Comparison of ENCODE assay signal across 21 cellular contexts in the genomic region with DNA sequence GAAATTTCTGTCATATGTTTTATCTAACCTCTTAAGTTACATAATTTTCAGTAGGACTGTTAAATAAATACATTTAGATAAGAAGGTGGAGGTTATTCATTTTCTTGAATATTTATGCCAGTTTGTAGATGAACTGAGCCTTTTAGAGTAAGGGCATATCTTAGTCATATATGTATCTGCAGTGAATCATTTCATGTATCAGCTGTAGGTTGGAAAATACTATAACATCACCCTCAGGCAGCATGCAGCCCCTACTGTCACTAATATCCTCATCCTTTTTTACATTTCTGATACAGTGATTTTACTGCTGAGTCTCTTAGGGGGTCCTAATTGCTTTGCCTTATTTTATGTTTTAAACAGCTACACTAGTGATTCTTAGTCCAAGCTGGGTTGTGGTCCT. TPM values are rescaled to one million over a fixed set of nuclear protein-coding genes. Genes with fewer than 3 reads are reported as not detected.
DNase-seq lines count a peak whose midpoint lies in the region; ATAC-seq lines count a peak whose summit lies in the region.
"Had no signal": no experiment of that assay in that cellular context is flagged by ENCODE, and none has a peak within 500 bp of the region (broad histone marks: within the 10 kb centered on the region; RNA-seq: fewer than 3 reads in every experiment).

No MANE protein-coding gene starts in this region.

- no peak for DNase-seq in activated T-cell treated with anti-CD3 and anti-CD28 coated beads, Interleukin-2, amount 50 U/mL, for 4 hours
- DNase-seq in activated T-cell treated with anti-CD3 and anti-CD28 coated beads for 4 hours (no peak), GM23248 (peak; percentile 22), midbrain (lab: John Stamatoyannopoulos, UW) (no peak)
- DNase-seq in activated T-cell treated with anti-CD3 and anti-CD28 coated beads, Interleukin-2, amount 50 U/mL, for 72 hours, result no peak
- no peak for DNase-seq in stimulated activated effector memory CD8-positive, alpha-beta T cell treated with anti-CD3 and anti-CD28 coated beads, Interleukin-12 subunit alpha, Interleukin-12 subunit beta, amount 100 ng/mL, for 72 hours (ENCODE audit: low spot score in 2 of 2)
- DNase-seq: CD8-positive, alpha-beta memory T cell; DMS53; EL; H7; NCI-H1417 treated with DMSO at 0.1 percent for 48 hours; NCI-H187 treated with DMSO at 0.1 percent for 48 hours; NCI-H2227 treated with DMSO at 0.1 percent for 48 hours; NCI-H524; NCI-H82; SIG-M5 had no signal

- H3K9me2 ChIP-seq in GM23248 (ENCODE audit: insufficient read depth), result no peaks in the 10 kb centered on the region

- no peak overlapping the region for H2AFZ ChIP-seq in GM23248

- peaks cover 37% of the 10 kb centered on the region for H3K36me3 ChIP-seq in GM23248 (ENCODE audit: low read depth)

- peaks cover 62% of the 10 kb centered on the region for H3K4me1 Mint-ChIP-seq in activated T-cell treated with anti-CD3 and anti-CD28 coated beads, Interleukin-2, amount 50 U/mL, for 4 hours (ENCODE audit: low read depth)
- peaks cover 66% of the 10 kb centered on the region for H3K4me1 Mint-ChIP-seq in activated T-cell treated with anti-CD3 and anti-CD28 coated beads, Interleukin-2, amount 50 U/mL, for 72 hours (ENCODE audit: low read depth)
- peaks cover 57% of the 10 kb centered on the region for H3K4me1 Mint-ChIP-seq in stimulated activated effector memory CD8-positive, alpha-beta T cell treated with anti-CD3 and anti-CD28 coated beads, Interleukin-12 subunit alpha, Interleukin-12 subunit beta, amount 100 ng/mL, for 72 hours

- H3K4me1 ChIP-seq in GM23248 (ENCODE audit: insufficient read depth), result no peaks in the 10 kb centered on the region

- H3K27me3 ChIP-seq in GM23248 (replicated peaks; ENCODE audit: insufficient read depth), result no peaks in the 10 kb centered on the region
- H3K27me3 ChIP-seq: BLaER1 treated with 17β-estradiol and CSF1 and Interleukin-3, amounts not matched to agents 10 nM and 100 nM had no signal

- H3K9me3 Mint-ChIP-seq in activated T-cell treated with anti-CD3 and anti-CD28 coated beads, Interleukin-2, amount 50 U/mL, for 4 hours, result no peaks in the 10 kb centered on the region
- peaks cover 0 to 2% of the 10 kb centered on the region in 2 donors for H3K9me3 Mint-ChIP-seq in activated T-cell treated with anti-CD3 and anti-CD28 coated beads, Interleukin-2, amount 50 U/mL, for 72 hours
- no peaks in the 10 kb centered on the region for H3K9me3 Mint-ChIP-seq in stimulated activated effector memory CD8-positive, alpha-beta T cell treated with anti-CD3 and anti-CD28 coated beads, Interleukin-12 subunit alpha, Interleukin-12 subunit beta, amount 100 ng/mL, for 72 hours
- H3K9me3 Mint-ChIP-seq: CD8-positive, alpha-beta memory T cell had no signal

- no peak overlapping the region for H3K4me2 ChIP-seq in GM23248 (ENCODE audit: unreplicated experiment)
- H3K4me2 ChIP-seq: BLaER1 treated with 17β-estradiol and CSF1 and Interleukin-3, amounts not matched to agents 10 nM and 100 nM had no signal

- no peak overlapping the region for H3K4me3 Mint-ChIP-seq in activated T-cell treated with anti-CD3 and anti-CD28 coated beads, Interleukin-2, amount 50 U/mL, for 4 hours
- no peak overlapping the region for H3K4me3 Mint-ChIP-seq in activated T-cell treated with anti-CD3 and anti-CD28 coated beads, Interleukin-2, amount 50 U/mL, for 72 hours
- H3K4me3 Mint-ChIP-seq in stimulated activated effector memory CD8-positive, alpha-beta T cell treated with anti-CD3 and anti-CD28 coated beads, Interleukin-12 subunit alpha, Interleukin-12 subunit beta, amount 100 ng/mL, for 72 hours, result no peak overlapping the region
- H3K4me3 Mint-ChIP-seq: CD8-positive, alpha-beta memory T cell had no signal

- H3K27me3 Mint-ChIP-seq in activated T-cell treated with anti-CD3 and anti-CD28 coated beads, Interleukin-2, amount 50 U/mL, for 4 hours (ENCODE audit: low read depth), result no peaks in the 10 kb centered on the region
- no peaks in the 10 kb centered on the region for H3K27me3 Mint-ChIP-seq in activated T-cell treated with anti-CD3 and anti-CD28 coated beads, Interleukin-2, amount 50 U/mL, for 72 hours (ENCODE audit: low read depth)
- H3K27me3 Mint-ChIP-seq: CD8-positive, alpha-beta memory T cell had no signal

- H3K79me2 ChIP-seq in GM23248 (ENCODE audit: insufficient read depth), result peaks cover 94% of the 10 kb centered on the region

- in situ Hi-C loops in GM23248 (cut with MboI), result no loop called here

- H3K9me3 ChIP-seq in GM23248 (ENCODE audit: low read depth), result no peaks in the 10 kb centered on the region

- no peak overlapping the region for H3K4me3 ChIP-seq in GM23248
- H3K4me3 ChIP-seq: BLaER1 treated with 17β-estradiol and CSF1 and Interleukin-3, amounts not matched to agents 10 nM and 100 nM had no signal

- no peak overlapping the region for H3K27ac ChIP-seq in GM23248
- H3K27ac ChIP-seq: BLaER1 treated with 17β-estradiol and CSF1 and Interleukin-3, amounts not matched to agents 10 nM and 100 nM; RWPE1 had no signal

- 0 out of 2 replicates have a peak, but pooled peaks cover 3% of the 10 kb centered on the region for H3F3A ChIP-seq in GM23248 (ENCODE audit: insufficient read depth)

- H3K27ac Mint-ChIP-seq in activated T-cell treated with anti-CD3 and anti-CD28 coated beads, Interleukin-2, amount 50 U/mL, for 72 hours, result peak overlapping the region; percentile 41
- H3K27ac Mint-ChIP-seq in stimulated activated effector memory CD8-positive, alpha-beta T cell treated with anti-CD3 and anti-CD28 coated beads, Interleukin-12 subunit alpha, Interleukin-12 subunit beta, amount 100 ng/mL, for 72 hours, result no peak overlapping the region

- no peak overlapping the region for H3K9ac ChIP-seq in GM23248
- H3K9ac ChIP-seq: BLaER1 treated with 17β-estradiol and CSF1 and Interleukin-3, amounts not matched to agents 10 nM and 100 nM had no signal

- peaks cover 60% of the 10 kb centered on the region for H3K36me3 Mint-ChIP-seq in activated T-cell treated with anti-CD3 and anti-CD28 coated beads, Interleukin-2, amount 50 U/mL, for 4 hours (ENCODE audit: insufficient read depth)
- H3K36me3 Mint-ChIP-seq in activated T-cell treated with anti-CD3 and anti-CD28 coated beads, Interleukin-2, amount 50 U/mL, for 72 hours (ENCODE audit: insufficient read depth in 2 of 2), result peaks cover 24 to 72% of the 10 kb centered on the region in 2 donors
- peaks cover 100% of the 10 kb centered on the region for H3K36me3 Mint-ChIP-seq in stimulated activated effector memory CD8-positive, alpha-beta T cell treated with anti-CD3 and anti-CD28 coated beads, Interleukin-12 subunit alpha, Interleukin-12 subunit beta, amount 100 ng/mL, for 72 hours

- H4K20me1 ChIP-seq in GM23248 (ENCODE audit: insufficient read depth), result peaks cover 3% of the 10 kb centered on the region; the same call in 1 of the 2 replicates

- ATAC-seq in activated T-cell treated with anti-CD3 and anti-CD28 coated beads, Interleukin-2, amount 50 U/mL, for 4 hours, result peak; percentile 97 to 98
- ATAC-seq in activated T-cell treated with anti-CD3 and anti-CD28 coated beads, Interleukin-2, amount 50 U/mL, for 72 hours (replicated peaks in 1 of 2), result peak; percentile 97
- ATAC-seq in stimulated activated effector memory CD8-positive, alpha-beta T cell treated with anti-CD3 and anti-CD28 coated beads, Interleukin-12 subunit alpha, Interleukin-12 subunit beta, amount 100 ng/mL, for 72 hours, result peak; percentile 100
- no peak for ATAC-seq in GM19467 (IDR thresholded peaks at IDR 0.05; ENCODE audit: unreplicated experiment)
- ATAC-seq in GM19397 (IDR thresholded peaks at IDR 0.05; ENCODE audit: unreplicated experiment), result no peak

RNA-seq across cellular contexts. Expression of a gene that starts 19.5 kb away (rescaled TPM):
- 1 to 10 TPM; 2.6 to 3.0 (median 2.7) TPM for total RNA-seq in activated T-cell treated with anti-CD3 and anti-CD28 coated beads, Interleukin-2, amount 50 U/mL, for 4 hours
- total RNA-seq in GM23248 (2014; rRNA removed; shearing (Covaris generic)), result 6.3 TPM in 1 of 2 replicates, not detected in the other
- polyA plus RNA-seq in GM23248 (2016; fragmentation: Nextera tagmentation; extraction: Ambion mirVana), result 0.18 and 0.23 TPM in 2 replicates
- total RNA-seq in activated T-cell treated with anti-CD3 and anti-CD28 coated beads, Interleukin-2, amount 50 U/mL, for 72 hours, result 1 to 10 TPM; 5.4 to 7.2 TPM
- total RNA-seq: M059J had no signal

Comparison
In these comparisons a context has a peak if more than half of its experiments do, and no peak if none do; other contexts are left out.
1. ATAC-seq: peak in activated T-cell treated with anti-CD3 and anti-CD28 coated beads, Interleukin-2, amount 50 U/mL, for 4 hours (2 of 2), activated T-cell treated with anti-CD3 and anti-CD28 coated beads, Interleukin-2, amount 50 U/mL, for 72 hours (2 of 2) and stimulated activated effector memory CD8-positive, alpha-beta T cell treated with anti-CD3 and anti-CD28 coated beads, Interleukin-12 subunit alpha, Interleukin-12 subunit beta, amount 100 ng/mL, for 72 hours (single experiment); none in GM19467 (single experiment) and GM19397 (single experiment).